Comparison of ENCODE assay signal across 8 cellular contexts in genomic region chr6:42017021-42017643, GRCh38. TPM values are rescaled to one million over a fixed set of nuclear protein-coding genes. Genes with fewer than 3 reads are reported as not detected.
DNase-seq lines count a peak whose midpoint lies in the region; ATAC-seq and TF ChIP-seq lines count a peak whose summit lies in the region.

No MANE protein-coding gene starts in this region.

- H3K9me2 ChIP-seq in Karpas-422 (replicated peaks; ENCODE audit: insufficient read depth, low read length): no peaks in the 10 kb centered on the region

- H3K4me2 ChIP-seq in Karpas-422 (ENCODE audit: low read depth, low read length, poor library complexity, severe bottlenecking): no peak overlapping the region

- ATAC-seq in naive B cell (ENCODE audit: low read depth in 2 of 2): no peak
- no peak for ATAC-seq in GM19452 (IDR thresholded peaks at IDR 0.05; ENCODE audit: unreplicated experiment)
- ATAC-seq in GM18498 (IDR thresholded peaks at IDR 0.05; ENCODE audit: unreplicated experiment): no peak

- H3K9ac ChIP-seq in Karpas-422 (ENCODE audit: low read length): no peak overlapping the region

- no peak for TF ChIP-seq POLR2A in uterus (IDR thresholded peaks at IDR 0.05)

- H3K79me2 ChIP-seq in Karpas-422 (ENCODE audit: low read length): no peaks in the 10 kb centered on the region

- intact Hi-C loops in uterus (cut with DNase I; ENCODE audit: low total_unique reads): no loop called here

- peak overlapping the region in 1 of 8 donors; percentile 57 for H3K4me3 Mint-ChIP-seq in naive B cell

- peak overlapping the region in 5 of 6 donors; percentile 51 to 84 (median 61) for H3K27ac Mint-ChIP-seq in naive B cell

- no peak overlapping the region for H2AFZ ChIP-seq in Karpas-422 (ENCODE audit: low read length)

- H3K4me1 Mint-ChIP-seq in naive B cell: peaks cover 38 to 65% (median 42%) of the 10 kb centered on the region in 3 donors

- no peaks in the 10 kb centered on the region for H3K9me3 Mint-ChIP-seq in naive B cell

- H3K27ac ChIP-seq in uterus (no peak overlapping the region), Karpas-422 (ENCODE audit: low read length) (no peak overlapping the region)

- no peaks in the 10 kb centered on the region for H3K36me3 Mint-ChIP-seq in naive B cell

- H4K20me1 ChIP-seq in Karpas-422 (ENCODE audit: insufficient read depth, low read depth, low read length): no peaks in the 10 kb centered on the region

- DNase-seq in EH (ENCODE audit: low read depth) (peak; percentile 85), LHCN-M2 (ENCODE audit: low read depth) (peak; percentile 91), amniotic epithelial cell (ENCODE audit: low read depth) (peak; percentile 89), naive B cell (no peak), uterus (no peak), Karpas-422 (no peak)

- H3K9me3 ChIP-seq in uterus: no peaks in the 10 kb centered on the region
- H3K9me3 ChIP-seq in Karpas-422 (ENCODE audit: low read length): no peaks in the 10 kb centered on the region

- H3K4me3 ChIP-seq in uterus (no peak overlapping the region), Karpas-422 (ENCODE audit: low read length) (no peak overlapping the region)

- no peaks in the 10 kb centered on the region for H3K27me3 Mint-ChIP-seq in naive B cell

- no peak for TF ChIP-seq CTCF in uterus (IDR thresholded peaks at IDR 0.05)

- H3K36me3 ChIP-seq in uterus: no peaks in the 10 kb centered on the region
- no peaks in the 10 kb centered on the region for H3K36me3 ChIP-seq in Karpas-422 (ENCODE audit: insufficient read depth, low read length)

- H3K27me3 ChIP-seq in uterus (no peaks in the 10 kb centered on the region), Karpas-422 (ENCODE audit: low read length) (no peaks in the 10 kb centered on the region)

- H3K4me1 ChIP-seq in uterus (peaks cover 0 to 4% of the 10 kb centered on the region in 2 donors), Karpas-422 (ENCODE audit: low read length) (peaks cover 28% of the 10 kb centered on the region)

RNA-seq across cellular contexts. Expression of gene TAF8, which starts 33.2 kb away (rescaled TPM):
- total RNA-seq in LHCN-M2 (2014; rRNA removed): 18.1 and 26.5 TPM in 2 replicates
- polyA plus RNA-seq in LHCN-M2 (2012): 9.8 TPM
- polyA plus RNA-seq in naive B cell (ENCODE audit: low read depth in 6 of 6): 10 to 100 TPM; 10.3 to 25.6 (median 18.6) TPM
- 10 to 100 TPM; 16.0 to 45.6 (median 37.5) TPM for total RNA-seq in uterus
- 25.8 and 25.9 TPM in 2 replicates for total RNA-seq in Karpas-422 (2014; rRNA removed; shearing (Covaris generic); ENCODE audit: low replicate concordance)

Comparison
In these comparisons a context has a peak if more than half of its experiments do, and no peak if none do; other contexts are left out.
1. DNase-seq: peak in EH (single experiment), LHCN-M2 (single experiment) and amniotic epithelial cell (single experiment); none in naive B cell (single experiment), uterus (0 of 2) and Karpas-422 (single experiment).